ENCODE assay signal across 2 cellular contexts in genomic region chr10:114703377-114704125, GRCh38.
TF ChIP-seq lines count a peak whose summit lies in the region.

No MANE protein-coding gene starts in this region.

TF ChIP-seq in GM12878, 131 proteins besides CTCF, POLR2A, EP300 and RAD21:
- TF ChIP-seq SKIL (IDR thresholded peaks at IDR 0.05; ENCODE audit: low read depth, poor library complexity, severe bottlenecking): no peak
- no peak for TF ChIP-seq ATF3 (IDR thresholded peaks at IDR 0.05; ENCODE audit: borderline replicate concordance, extremely low read depth, low read depth, low read length)
- TF ChIP-seq, protein P1, sequence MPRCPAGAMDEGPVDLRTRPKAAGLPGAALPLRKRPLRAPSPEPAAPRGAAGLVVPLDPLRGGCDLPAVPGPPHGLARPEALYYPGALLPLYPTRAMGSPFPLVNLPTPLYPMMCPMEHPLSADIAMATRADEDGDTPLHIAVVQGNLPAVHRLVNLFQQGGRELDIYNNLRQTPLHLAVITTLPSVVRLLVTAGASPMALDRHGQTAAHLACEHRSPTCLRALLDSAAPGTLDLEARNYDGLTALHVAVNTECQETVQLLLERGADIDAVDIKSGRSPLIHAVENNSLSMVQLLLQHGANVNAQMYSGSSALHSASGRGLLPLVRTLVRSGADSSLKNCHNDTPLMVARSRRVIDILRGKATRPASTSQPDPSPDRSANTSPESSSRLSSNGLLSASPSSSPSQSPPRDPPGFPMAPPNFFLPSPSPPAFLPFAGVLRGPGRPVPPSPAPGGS (IDR thresholded peaks at IDR 0.05; ENCODE audit: borderline replicate concordance, insufficient read depth, low read depth, low read length, poor library complexity, severe bottlenecking): no peak
- no peak for TF ChIP-seq MTA2 (IDR thresholded peaks at IDR 0.05; ENCODE audit: low read depth)
- TF ChIP-seq BHLHE40 (IDR thresholded peaks at IDR 0.05; ENCODE audit: borderline replicate concordance in 1 of 2, low read depth in 2 of 2, low read length in 1 of 2): peak; percentile 59 to 62; a peak in 3 of 4 replicates
- TF ChIP-seq, protein P2, sequence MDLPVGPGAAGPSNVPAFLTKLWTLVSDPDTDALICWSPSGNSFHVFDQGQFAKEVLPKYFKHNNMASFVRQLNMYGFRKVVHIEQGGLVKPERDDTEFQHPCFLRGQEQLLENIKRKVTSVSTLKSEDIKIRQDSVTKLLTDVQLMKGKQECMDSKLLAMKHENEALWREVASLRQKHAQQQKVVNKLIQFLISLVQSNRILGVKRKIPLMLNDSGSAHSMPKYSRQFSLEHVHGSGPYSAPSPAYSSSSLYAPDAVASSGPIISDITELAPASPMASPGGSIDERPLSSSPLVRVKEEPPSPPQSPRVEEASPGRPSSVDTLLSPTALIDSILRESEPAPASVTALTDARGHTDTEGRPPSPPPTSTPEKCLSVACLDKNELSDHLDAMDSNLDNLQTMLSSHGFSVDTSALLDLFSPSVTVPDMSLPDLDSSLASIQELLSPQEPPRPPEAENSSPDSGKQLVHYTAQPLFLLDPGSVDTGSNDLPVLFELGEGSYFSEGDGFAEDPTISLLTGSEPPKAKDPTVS (IDR thresholded peaks at IDR 0.05; ENCODE audit: low read depth, low read length): no peak
- TF ChIP-seq SMC3 (IDR thresholded peaks at IDR 0.05; ENCODE audit: borderline replicate concordance, low read length): peak; percentile 47; the same call in 1 of the 2 replicates

TF ChIP-seq in HepG2, 621 proteins besides CTCF, POLR2A, EP300 and RAD21:
- TF ChIP-seq ZFP36L1 (CRISPR knock-in tag; IDR thresholded peaks at IDR 0.05) (no peak), ARNTL (CRISPR knock-in tag; IDR thresholded peaks at IDR 0.05) (peak; percentile 42; the same call in 1 of the 2 replicates), ISX (CRISPR knock-in tag; conservative IDR thresholded peaks at IDR 0.05) (no peak), ZNF629 (CRISPR knock-in tag; conservative IDR thresholded peaks at IDR 0.05) (peak; percentile 85), SMC3 (IDR thresholded peaks at IDR 0.05; ENCODE audit: low read length) (peak; percentile 71), SIN3A (IDR thresholded peaks at IDR 0.05; ENCODE audit: borderline replicate concordance, low read depth, low read length) (no peak), ZNF678 (CRISPR knock-in tag; IDR thresholded peaks at IDR 0.05) (no peak), STAG1 (CRISPR knock-in tag; IDR thresholded peaks at IDR 0.05) (peak; percentile 90), HOXA3 (CRISPR knock-in tag; IDR thresholded peaks at IDR 0.05) (no peak), BRF2 (CRISPR knock-in tag; IDR thresholded peaks at IDR 0.05) (no peak), SMARCE1 (IDR thresholded peaks at IDR 0.05; ENCODE audit: borderline replicate concordance) (no peak), KLF12 (CRISPR knock-in tag; IDR thresholded peaks at IDR 0.05; ENCODE audit: borderline replicate concordance) (no peak), NFIB (CRISPR knock-in tag; IDR thresholded peaks at IDR 0.05; ENCODE audit: borderline replicate concordance) (no peak), YEATS2 (CRISPR knock-in tag; IDR thresholded peaks at IDR 0.05; ENCODE audit: borderline replicate concordance) (no peak), SPEN (CRISPR knock-in tag; IDR thresholded peaks at IDR 0.05; ENCODE audit: low read depth) (no peak), TEAD3 (CRISPR knock-in tag; optimal IDR thresholded peaks at IDR 0.05; ENCODE audit: borderline replicate concordance) (no peak), BHLHE40 (IDR thresholded peaks at IDR 0.05; ENCODE audit: low read length) (peak; percentile 66)
- TF ChIP-seq, protein P3, sequence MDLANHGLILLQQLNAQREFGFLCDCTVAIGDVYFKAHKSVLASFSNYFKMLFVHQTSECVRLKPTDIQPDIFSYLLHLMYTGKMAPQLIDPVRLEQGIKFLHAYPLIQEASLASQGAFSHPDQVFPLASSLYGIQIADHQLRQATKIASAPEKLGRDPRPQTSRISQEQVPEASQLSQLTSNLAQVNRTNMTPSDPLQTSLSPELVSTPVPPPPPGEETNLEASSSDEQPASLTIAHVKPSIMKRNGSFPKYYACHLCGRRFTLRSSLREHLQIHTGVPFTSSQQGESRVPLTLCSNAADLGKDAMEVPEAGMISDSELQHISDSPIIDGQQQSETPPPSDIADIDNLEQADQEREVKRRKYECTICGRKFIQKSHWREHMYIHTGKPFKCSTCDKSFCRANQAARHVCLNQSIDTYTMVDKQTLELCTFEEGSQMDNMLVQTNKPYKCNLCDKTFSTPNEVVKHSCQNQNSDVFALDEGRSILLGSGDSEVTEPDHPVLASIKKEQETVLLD (CRISPR knock-in tag; IDR thresholded peaks at IDR 0.05; ENCODE audit: low read depth): no peak
